In genomic region chr5:110053824-110054223, GRCh38 we compare ENCODE assay signal across 14 cellular contexts.
DNase-seq lines count a peak whose midpoint lies in the region; ATAC-seq and TF ChIP-seq lines count a peak whose summit lies in the region.
"Had no signal": no experiment of that assay in that cellular context is flagged by ENCODE, and none has a peak within 500 bp of the region (broad histone marks: within the 10 kb centered on the region; RNA-seq: fewer than 3 reads in every experiment).

No MANE protein-coding gene starts in this region.

- intact Hi-C loops in activated T-helper 1 cell treated with anti-CD3 and anti-CD28 coated beads, Interleukin-12 subunit alpha, Interleukin-12 subunit beta, Interleukin-2, Interleukin-4 antibody, amounts not matched to agents 30 ng/mL and 10 ng/mL and 1 ng/mL, durations not matched to agents 14 hours and 24 hours and 36 hours (cut with micrococcal nuclease) = loop anchor here (1.0 to 10.0 kb wide), 6 partner anchors 33 to 365 kb away; partner anchors contain the start of gene MAN2A1
- intact Hi-C loops in lower lobe of right lung (cut with DNase I) = no loop called here

- H3K9me3 ChIP-seq in BLaER1 (no peaks in the 10 kb centered on the region), lower lobe of right lung (no peaks in the 10 kb centered on the region)
- H3K9me3 ChIP-seq: adrenal gland, HAP-1, right atrium auricular region, vagina had no signal

- H3K36me3 ChIP-seq in BLaER1 (no peaks in the 10 kb centered on the region), lower lobe of right lung (no peaks in the 10 kb centered on the region)
- H3K36me3 ChIP-seq: adrenal gland, HAP-1, right atrium auricular region, vagina had no signal

- no peak overlapping the region for H3K4me3 Mint-ChIP-seq in activated T-helper 1 cell treated with anti-CD3 and anti-CD28 coated beads, Interleukin-12 subunit alpha, Interleukin-12 subunit beta, Interleukin-2, Interleukin-4 antibody, amounts not matched to agents 30 ng/mL and 10 ng/mL and 1 ng/mL, durations not matched to agents 14 hours and 24 hours and 36 hours

- no peak for DNase-seq in activated T-helper 1 cell treated with anti-CD3 and anti-CD28 coated beads, Interleukin-12 subunit alpha, Interleukin-12 subunit beta, Interleukin-2, Interleukin-4 antibody, amounts not matched to agents 30 ng/mL and 10 ng/mL and 1 ng/mL, durations not matched to agents 14 hours and 24 hours and 36 hours (ENCODE audit: low spot score)
- DNase-seq in islet precursor cell (no peak), lower lobe of right lung (no peak), UCSD-AML1 (lab: John Stamatoyannopoulos, UW; ENCODE audit: unreplicated experiment) (no peak)

- H3K27ac ChIP-seq in BLaER1 (peak overlapping the region; percentile 5), lower lobe of right lung (no peak overlapping the region)
- H3K27ac ChIP-seq: adrenal gland, right atrium auricular region, vagina, VCaP had no signal

- H3K4me1 ChIP-seq in BLaER1 (peaks cover 67% of the 10 kb centered on the region), lower lobe of right lung (peaks cover 7% of the 10 kb centered on the region)
- H3K4me1 ChIP-seq: adrenal gland, HAP-1, right atrium auricular region, vagina had no signal

- H3K4me2 ChIP-seq in BLaER1 = peak overlapping the region; percentile 85

- no peaks in the 10 kb centered on the region for H4K20me1 ChIP-seq in BLaER1

- ATAC-seq in GM18867 (IDR thresholded peaks at IDR 0.05; ENCODE audit: unreplicated experiment) (peak; percentile 15), HG03175 (IDR thresholded peaks at IDR 0.05; ENCODE audit: unreplicated experiment) (peak; percentile 22), lower lobe of right lung (no peak), HG02623 (IDR thresholded peaks at IDR 0.05; ENCODE audit: unreplicated experiment) (no peak)

- no peak overlapping the region; the same call in 1 of the 2 replicates for H3K4me3 ChIP-seq in BLaER1
- H3K4me3 ChIP-seq in lower lobe of right lung = no peak overlapping the region
- H3K4me3 ChIP-seq: adrenal gland, HAP-1, lung, right atrium auricular region, vagina had no signal

- H3K9me3 Mint-ChIP-seq in activated T-helper 1 cell treated with anti-CD3 and anti-CD28 coated beads, Interleukin-12 subunit alpha, Interleukin-12 subunit beta, Interleukin-2, Interleukin-4 antibody, amounts not matched to agents 30 ng/mL and 10 ng/mL and 1 ng/mL, durations not matched to agents 14 hours and 24 hours and 36 hours = no peaks in the 10 kb centered on the region

- no peaks in the 10 kb centered on the region for H3K27me3 Mint-ChIP-seq in activated T-helper 1 cell treated with anti-CD3 and anti-CD28 coated beads, Interleukin-12 subunit alpha, Interleukin-12 subunit beta, Interleukin-2, Interleukin-4 antibody, amounts not matched to agents 30 ng/mL and 10 ng/mL and 1 ng/mL, durations not matched to agents 14 hours and 24 hours and 36 hours (ENCODE audit: insufficient read depth)

- peaks cover 27% of the 10 kb centered on the region for H3K4me1 Mint-ChIP-seq in activated T-helper 1 cell treated with anti-CD3 and anti-CD28 coated beads, Interleukin-12 subunit alpha, Interleukin-12 subunit beta, Interleukin-2, Interleukin-4 antibody, amounts not matched to agents 30 ng/mL and 10 ng/mL and 1 ng/mL, durations not matched to agents 14 hours and 24 hours and 36 hours (ENCODE audit: low read depth)

- H3K27me3 ChIP-seq in BLaER1 = no peaks in the 10 kb centered on the region
- no peaks in the 10 kb centered on the region for H3K27me3 ChIP-seq in lower lobe of right lung (ENCODE audit: low read depth)
- H3K27me3 ChIP-seq: adrenal gland, right atrium auricular region, vagina had no signal

- H3K9ac ChIP-seq in BLaER1 = no peak overlapping the region

- H3K27ac Mint-ChIP-seq in activated T-helper 1 cell treated with anti-CD3 and anti-CD28 coated beads, Interleukin-12 subunit alpha, Interleukin-12 subunit beta, Interleukin-2, Interleukin-4 antibody, amounts not matched to agents 30 ng/mL and 10 ng/mL and 1 ng/mL, durations not matched to agents 14 hours and 24 hours and 36 hours = peak overlapping the region; percentile 74

- TF ChIP-seq CTCF in lower lobe of right lung (IDR thresholded peaks at IDR 0.05) = no peak

- H3K36me3 Mint-ChIP-seq in activated T-helper 1 cell treated with anti-CD3 and anti-CD28 coated beads, Interleukin-12 subunit alpha, Interleukin-12 subunit beta, Interleukin-2, Interleukin-4 antibody, amounts not matched to agents 30 ng/mL and 10 ng/mL and 1 ng/mL, durations not matched to agents 14 hours and 24 hours and 36 hours (ENCODE audit: low read depth) = no peaks in the 10 kb centered on the region

Comparison
In these comparisons a context has a peak if more than half of its experiments do, and no peak if none do; other contexts are left out.
1. ATAC-seq: peak in GM18867 (single experiment) and HG03175 (single experiment); none in lower lobe of right lung (0 of 2) and HG02623 (single experiment).